Comparison of ENCODE assay signal across 17 cellular contexts in the genomic region with DNA sequence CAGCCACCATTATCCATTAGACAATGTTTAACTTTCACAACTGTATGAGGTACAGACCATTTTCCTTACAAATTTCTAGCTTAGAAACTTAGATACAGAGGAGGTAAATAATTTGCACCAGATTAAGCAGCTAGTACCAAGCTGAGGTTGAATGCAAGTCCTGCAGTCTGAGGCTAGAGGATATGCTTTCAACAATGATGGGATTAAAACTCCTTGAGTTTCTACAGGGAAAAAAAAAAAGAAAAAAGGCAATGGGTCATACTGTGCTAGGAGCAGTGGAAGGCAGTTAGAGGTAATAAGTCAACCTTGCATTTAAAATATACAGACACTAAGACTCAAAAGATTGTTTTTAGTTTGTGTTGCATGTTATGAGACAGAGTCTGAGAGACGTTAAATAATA.
DNase-seq lines count a peak whose midpoint lies in the region; ATAC-seq and TF ChIP-seq lines count a peak whose summit lies in the region.
"Had no signal": no experiment of that assay in that cellular context is flagged by ENCODE, and none has a peak within 500 bp of the region (broad histone marks: within the 10 kb centered on the region; RNA-seq: fewer than 3 reads in every experiment).

No MANE protein-coding gene starts in this region.

- TF ChIP-seq CTCF in H9 (conservative IDR thresholded peaks at IDR 0.05) (no peak), endodermal cell (conservative IDR thresholded peaks at IDR 0.05) (no peak), neural progenitor cell (IDR thresholded peaks at IDR 0.05) (no peak)

- H3K36me3 Mint-ChIP-seq in H9 (ENCODE audit: insufficient read depth in 1 of 3, low read depth in 3 of 3) (peaks cover 4 to 11% (median 7%) of the 10 kb centered on the region in 3 experiments; a peak in 4 of 7 replicates), endodermal cell (ENCODE audit: low read depth) (peaks cover 13% of the 10 kb centered on the region), neural progenitor cell (peaks cover 20% of the 10 kb centered on the region)
- H3K36me3 Mint-ChIP-seq: CD4-positive, alpha-beta memory T cell had no signal

- H3K9ac ChIP-seq in H9 (ENCODE audit: extremely low read depth, insufficient read length, low read length) (no peak overlapping the region), HUES64 (ENCODE audit: low read depth, low read length) (no peak overlapping the region), endodermal cell (ENCODE audit: extremely low read depth, low read length, poor library complexity, severe bottlenecking) (no peak overlapping the region), neural progenitor cell (no peak overlapping the region)

- peaks cover 10% of the 10 kb centered on the region; the same call in 1 of the 2 replicates for H3K36me3 ChIP-seq in HUES64 (ENCODE audit: insufficient read depth, low read length)
- H3K36me3 ChIP-seq in endodermal cell (ENCODE audit: control insufficient read depth, insufficient read depth, low read length) = peaks cover 6% of the 10 kb centered on the region
- peaks cover 6% of the 10 kb centered on the region for H3K36me3 ChIP-seq in neural progenitor cell

- H3K27ac Mint-ChIP-seq in H9 = peak overlapping the region; percentile 41 to 96 (median 50); a peak in 6 of 7 replicates
- peak overlapping the region; percentile 37 for H3K27ac Mint-ChIP-seq in endodermal cell
- peak overlapping the region; percentile 23 for H3K27ac Mint-ChIP-seq in neural progenitor cell
- H3K27ac Mint-ChIP-seq: CD4-positive, alpha-beta memory T cell had no signal

- H3T11ph ChIP-seq in H9 (ENCODE audit: low read length) = no peak overlapping the region

- no peak overlapping the region for H3K23ac ChIP-seq in H9 (ENCODE audit: insufficient read length, low read depth, low read length)

- DNase-seq in H9 (no peak), endodermal cell (no peak), neural progenitor cell (ENCODE audit: low spot score) (peak; percentile 54), NCI-H526 treated with DMSO at 0.1 percent for 48 hours (lab: John Stamatoyannopoulos, UW) (no peak), SK-N-DZ (ENCODE audit: low spot score) (no peak), NCI-H748 treated with DMSO at 0.1 percent for 48 hours (lab: John Stamatoyannopoulos, UW) (no peak)
- DNase-seq: C1 segment of cervical spinal cord; Calu3; CD4-positive, alpha-beta memory T cell; COR-L47; DMS53; DMS79 treated with DMSO at 0.1 percent for 48 hours; GF-D8; GOT3; HCEC 1CT had no signal

- H3K27me3 ChIP-seq in H9 (ENCODE audit: insufficient read depth, low read length) = no peaks in the 10 kb centered on the region
- no peaks in the 10 kb centered on the region for H3K27me3 ChIP-seq in HUES64 (ENCODE audit: insufficient read depth, low read length)
- H3K27me3 ChIP-seq in endodermal cell (ENCODE audit: control insufficient read depth, insufficient read depth, low read length, poor library complexity, severe bottlenecking) = no peaks in the 10 kb centered on the region
- no peaks in the 10 kb centered on the region for H3K27me3 ChIP-seq in neural progenitor cell

- H3K4me1 ChIP-seq in H9 (ENCODE audit: insufficient read depth, low read length) = peaks cover 10% of the 10 kb centered on the region; the same call in 1 of the 2 replicates
- peaks cover 70% of the 10 kb centered on the region for H3K4me1 ChIP-seq in HUES64 (ENCODE audit: insufficient read depth, low read length)
- peaks cover 22% of the 10 kb centered on the region for H3K4me1 ChIP-seq in endodermal cell (ENCODE audit: control insufficient read depth, insufficient read depth, low read length)
- peaks cover 60% of the 10 kb centered on the region for H3K4me1 ChIP-seq in neural progenitor cell

- no peaks in the 10 kb centered on the region for H3K27me3 Mint-ChIP-seq in H9 (ENCODE audit: low read depth)
- H3K27me3 Mint-ChIP-seq in endodermal cell (ENCODE audit: insufficient read depth) = no peaks in the 10 kb centered on the region
- peaks cover 3% of the 10 kb centered on the region for H3K27me3 Mint-ChIP-seq in neural progenitor cell (ENCODE audit: insufficient read depth, low read depth)
- H3K27me3 Mint-ChIP-seq: CD4-positive, alpha-beta memory T cell had no signal

- no peak overlapping the region for H3K4me2 ChIP-seq in H9 (ENCODE audit: insufficient read depth, insufficient read length, low read length)
- H3K4me2 ChIP-seq in neural progenitor cell = peak overlapping the region; percentile 55

- H3K4me3 Mint-ChIP-seq in H9 (no peak overlapping the region), endodermal cell (no peak overlapping the region), neural progenitor cell (no peak overlapping the region)
- H3K4me3 Mint-ChIP-seq: CD4-positive, alpha-beta memory T cell had no signal

- no peak overlapping the region for H2BK12ac ChIP-seq in H9 (ENCODE audit: insufficient read length, low read depth, low read length)

- no peak overlapping the region for H3K27ac ChIP-seq in H9 (ENCODE audit: insufficient read length, low read depth, low read length)
- peak overlapping the region; percentile 56 for H3K27ac ChIP-seq in HUES64 (ENCODE audit: low read depth, low read length)
- no peak overlapping the region for H3K27ac ChIP-seq in endodermal cell (ENCODE audit: low read depth, low read length)
- peak overlapping the region; percentile 68 for H3K27ac ChIP-seq in neural progenitor cell

- no peak overlapping the region for H3K4me3 ChIP-seq in HUES64 (ENCODE audit: low read length)
- H3K4me3 ChIP-seq in endodermal cell (ENCODE audit: low read length) = no peak overlapping the region
- H3K4me3 ChIP-seq in neural progenitor cell = no peak overlapping the region

- H3K23me2 ChIP-seq in H9 (ENCODE audit: insufficient read length, low read depth, low read length, poor library complexity, severe bottlenecking) = no peaks in the 10 kb centered on the region

- peaks cover 76 to 81% of the 10 kb centered on the region in 2 experiments for H3K4me1 Mint-ChIP-seq in H9
- H3K4me1 Mint-ChIP-seq in endodermal cell = peaks cover 48% of the 10 kb centered on the region
- peaks cover 36% of the 10 kb centered on the region for H3K4me1 Mint-ChIP-seq in neural progenitor cell
- H3K4me1 Mint-ChIP-seq: CD4-positive, alpha-beta memory T cell had no signal

- H4K8ac ChIP-seq in H9 (replicated peaks; ENCODE audit: insufficient read length, low read depth, low read length) = no peak overlapping the region

- no peak overlapping the region for H4K91ac ChIP-seq in H9 (ENCODE audit: insufficient read length, low read depth, low read length)

- H4K20me1 ChIP-seq in H9 (ENCODE audit: control insufficient read depth, insufficient read depth, insufficient read length) (no peaks in the 10 kb centered on the region), neural progenitor cell (ENCODE audit: low read depth) (peaks cover 17% of the 10 kb centered on the region)

- H2BK5ac ChIP-seq in H9 (ENCODE audit: insufficient read length, low read length) = no peak overlapping the region

- no peak for ATAC-seq in HG03196 (IDR thresholded peaks at IDR 0.05; ENCODE audit: unreplicated experiment)

- no peak overlapping the region for H2BK120ac ChIP-seq in H9 (ENCODE audit: low read depth, low read length, poor library complexity, severe bottlenecking)

- no peaks in the 10 kb centered on the region for H3K9me3 ChIP-seq in H9 (ENCODE audit: control insufficient read depth, low read depth, low read length)
- H3K9me3 ChIP-seq in HUES64 (ENCODE audit: insufficient read depth, low read depth, low read length) = no peaks in the 10 kb centered on the region
- no peaks in the 10 kb centered on the region for H3K9me3 ChIP-seq in endodermal cell (ENCODE audit: control insufficient read depth, low read length)
- no peaks in the 10 kb centered on the region for H3K9me3 ChIP-seq in neural progenitor cell (ENCODE audit: low read depth)

- no CpG with 5 or more reads among the region's 1 CpG for WGBS in H9 (ENCODE audit: extremely low coverage, insufficient read length, low lambda C conversion rate)
- WGBS in HUES64 = 88% methylated on average over 1 of the region's 1 CpG
- 84% methylated on average over 1 of the region's 1 CpG; no CpG with 5 or more reads in 1 of the 2 experiments for WGBS in endodermal cell (ENCODE audit: insufficient coverage in 1 of 2, insufficient read length in 1 of 2), 2 experiments

- H4K5ac ChIP-seq in H9 (ENCODE audit: insufficient read length, low read depth, low read length) = no peak overlapping the region

- peaks cover 44% of the 10 kb centered on the region for H3F3A ChIP-seq in neural progenitor cell (ENCODE audit: low read depth)

- H3K79me1 ChIP-seq in H9 (ENCODE audit: insufficient read depth, low read depth, low read length, poor library complexity, severe bottlenecking) = no peaks in the 10 kb centered on the region

- H3K79me2 ChIP-seq in H9 (ENCODE audit: insufficient read depth, low read length) (no peaks in the 10 kb centered on the region; the same call in 1 of the 2 replicates), neural progenitor cell (ENCODE audit: low read depth) (peaks cover 55% of the 10 kb centered on the region)

- H2AFZ ChIP-seq in H9 (ENCODE audit: low read length) (no peak overlapping the region), neural progenitor cell (replicated peaks) (no peak overlapping the region)

- no peak overlapping the region for H3K4ac ChIP-seq in H9 (ENCODE audit: low read depth, low read length)

- no peak overlapping the region for H3K18ac ChIP-seq in H9 (ENCODE audit: insufficient read length, low read depth, low read length)

- H3K14ac ChIP-seq in H9 (ENCODE audit: insufficient read depth, low read length) = no peak overlapping the region

- H2BK15ac ChIP-seq in H9 (ENCODE audit: low read depth, low read length) = no peak overlapping the region

- no peak overlapping the region for H2AK5ac ChIP-seq in H9 (ENCODE audit: insufficient read length, low read length)

- H3K9me3 Mint-ChIP-seq in H9 (no peaks in the 10 kb centered on the region), endodermal cell (no peaks in the 10 kb centered on the region), neural progenitor cell (no peaks in the 10 kb centered on the region)

- H3K56ac ChIP-seq in H9 (ENCODE audit: insufficient read length, low read depth, low read length) = no peak overlapping the region

- H2BK20ac ChIP-seq in H9 (ENCODE audit: low read depth, low read length, poor library complexity, severe bottlenecking) = no peak overlapping the region

Comparison
In these comparisons a context has a peak if more than half of its experiments do, and no peak if none do; other contexts are left out.
1. H3K27ac ChIP-seq: peak in HUES64 (single experiment) and neural progenitor cell (single experiment); none in H9 (single experiment) and endodermal cell (single experiment).
2. Peak in every context shown above with its lines, with median percentiles within 50 percentile points of each other: H3K27ac Mint-ChIP-seq.